In the genomic region with DNA sequence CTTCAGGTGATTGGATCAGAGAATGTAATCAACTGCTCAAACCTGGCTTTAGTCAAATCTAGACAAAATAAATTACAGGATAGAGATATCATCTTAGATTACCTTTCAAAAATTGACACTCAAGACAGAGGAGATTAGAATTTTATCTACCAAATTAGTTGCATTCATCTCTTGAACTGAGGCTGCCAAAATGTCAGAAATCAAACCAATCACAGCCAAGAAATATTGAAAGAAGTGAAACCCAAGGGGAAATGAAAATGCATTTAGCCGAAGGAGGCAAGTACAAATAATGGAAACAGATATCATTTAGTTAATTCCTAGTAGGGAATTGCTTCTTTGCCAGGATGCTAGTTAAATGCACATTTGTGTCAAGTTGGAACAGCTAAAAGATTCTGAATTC, we compare ENCODE assay signal across 37 cellular contexts.
"Had no signal": no experiment of that assay in that cellular context is flagged by ENCODE, and none has a peak within 500 bp of the region (broad histone marks: within the 10 kb centered on the region; RNA-seq: fewer than 3 reads in every experiment).

No MANE protein-coding gene starts in this region.

- H3K4me3 ChIP-seq: adrenal gland, ascending aorta, body of pancreas, breast epithelium, cardiac muscle cell had no signal

- H3K27me3 ChIP-seq: adrenal gland, ascending aorta, body of pancreas, brain microvascular endothelial cell, breast epithelium, cardiac muscle cell had no signal

- H3K4me3 Mint-ChIP-seq: activated naive CD4-positive, alpha-beta T cell treated with anti-CD3 and anti-CD28 coated beads for 36 hours; activated naive CD4-positive, alpha-beta T cell treated with anti-CD3 and anti-CD28 coated beads, Interleukin-2, amount 10 ng/mL, durations not matched to agents 7 days and 5 days; activated naive CD4-positive, alpha-beta T cell treated with anti-CD3 and anti-CD28 coated beads, Interleukin-2, amount 50 U/mL, for 24 hours; activated naive CD8-positive, alpha-beta T cell; activated naive CD8-positive, alpha-beta T cell treated with anti-CD3 and anti-CD28 coated beads for 36 hours; activated naive CD8-positive, alpha-beta T cell treated with anti-CD3 and anti-CD28 coated beads, Interleukin-2, amount 10 ng/mL, durations not matched to agents 7 days and 5 days; activated naive CD8-positive, alpha-beta T cell treated with anti-CD3 and anti-CD28 coated beads, Interleukin-2, amount 50 U/mL, for 24 hours; activated T-cell treated with anti-CD3 and anti-CD28 coated beads, Interleukin-2, amount 50 U/mL, for 24 hours; activated T-cell treated with anti-CD3 and anti-CD28 coated beads, Interleukin-2, amount 50 U/mL, for 4 hours; activated T-cell treated with anti-CD3 and anti-CD28 coated beads, Interleukin-2, amount 50 U/mL, for 72 hours; activated T-helper 1 cell treated with anti-CD3 and anti-CD28 coated beads, Interleukin-12 subunit alpha, Interleukin-12 subunit beta, Interleukin-2, Interleukin-4 antibody, amounts not matched to agents 30 ng/mL and 10 ng/mL and 1 ng/mL, durations not matched to agents 14 hours and 24 hours and 36 hours; activated T-helper 17 cell treated with anti-CD3 and anti-CD28 coated beads, Interleukin-2, amount 50 U/mL, for 72 hours; central memory CD8-positive, alpha-beta T cell had no signal

- H3K4me1 Mint-ChIP-seq: activated naive CD4-positive, alpha-beta T cell treated with anti-CD3 and anti-CD28 coated beads, Interleukin-2, amount 10 ng/mL, durations not matched to agents 7 days and 5 days; activated naive CD4-positive, alpha-beta T cell treated with anti-CD3 and anti-CD28 coated beads, Interleukin-2, amount 50 U/mL, for 24 hours; activated naive CD8-positive, alpha-beta T cell treated with anti-CD3 and anti-CD28 coated beads for 36 hours; activated naive CD8-positive, alpha-beta T cell treated with anti-CD3 and anti-CD28 coated beads, Interleukin-2, amount 10 ng/mL, durations not matched to agents 7 days and 5 days; activated naive CD8-positive, alpha-beta T cell treated with anti-CD3 and anti-CD28 coated beads, Interleukin-2, amount 50 U/mL, for 24 hours; activated T-helper 17 cell treated with anti-CD3 and anti-CD28 coated beads, Interleukin-2, amount 50 U/mL, for 72 hours; central memory CD8-positive, alpha-beta T cell had no signal

- H3K27ac ChIP-seq: adrenal gland, ascending aorta, body of pancreas, brain microvascular endothelial cell, breast epithelium, cardiac muscle cell had no signal

- H3K9me3 ChIP-seq: adrenal gland, ascending aorta, body of pancreas, breast epithelium had no signal

- H3K36me3 Mint-ChIP-seq: activated naive CD4-positive, alpha-beta T cell treated with anti-CD3 and anti-CD28 coated beads, Interleukin-2, amount 10 ng/mL, durations not matched to agents 7 days and 5 days; activated naive CD4-positive, alpha-beta T cell treated with anti-CD3 and anti-CD28 coated beads, Interleukin-2, amount 50 U/mL, for 24 hours; activated naive CD4-positive, alpha-beta T cell treated with anti-CD3 and anti-CD28 coated beads, Interleukin-2, amount 50 U/mL, for 72 hours; activated naive CD8-positive, alpha-beta T cell; activated naive CD8-positive, alpha-beta T cell treated with anti-CD3 and anti-CD28 coated beads for 36 hours; activated naive CD8-positive, alpha-beta T cell treated with anti-CD3 and anti-CD28 coated beads, Interleukin-2, amount 10 ng/mL, durations not matched to agents 7 days and 5 days; brain had no signal

- DNase-seq: activated effector memory CD4-positive, alpha-beta T cell treated with anti-CD3 and anti-CD28 coated beads, Interleukin-2, amount 50 U/mL, for 16 hours; activated effector memory CD4-positive, alpha-beta T cell treated with Interleukin-2 at 50 U/mL for 16 hours; activated gamma-delta T cell; activated gamma-delta T cell treated with Interleukin-2 at 50 U/mL for 16 hours; activated naive CD4-positive, alpha-beta T cell; activated naive CD4-positive, alpha-beta T cell treated with anti-CD3 and anti-CD28 coated beads for 36 hours; activated naive CD4-positive, alpha-beta T cell treated with anti-CD3 and anti-CD28 coated beads, Interleukin-2, amount 10 ng/mL, durations not matched to agents 7 days and 5 days; activated naive CD4-positive, alpha-beta T cell treated with anti-CD3 and anti-CD28 coated beads, Interleukin-2, amount 50 U/mL, for 16 hours; activated naive CD4-positive, alpha-beta T cell treated with Interleukin-2 at 50 U/mL for 16 hours; activated naive CD8-positive, alpha-beta T cell treated with anti-CD3 and anti-CD28 coated beads for 36 hours; activated naive CD8-positive, alpha-beta T cell treated with anti-CD3 and anti-CD28 coated beads, Interleukin-2, amount 10 ng/mL, durations not matched to agents 7 days and 5 days; activated naive CD8-positive, alpha-beta T cell treated with anti-CD3 and anti-CD28 coated beads, Interleukin-2, amount 50 U/mL, for 24 hours; activated T-cell treated with anti-CD3 and anti-CD28 coated beads, Interleukin-2, amount 50 U/mL, for 1 hour; activated T-cell treated with anti-CD3 and anti-CD28 coated beads, Interleukin-2, amount 50 U/mL, for 24 hours; activated T-cell treated with anti-CD3 and anti-CD28 coated beads, Interleukin-2, amount 50 U/mL, for 4 hours; activated T-cell treated with anti-CD3 and anti-CD28 coated beads, Interleukin-2, amount 50 U/mL, for 48 hours; activated T-cell treated with anti-CD3 and anti-CD28 coated beads, Interleukin-2, amount 50 U/mL, for 72 hours; adrenal gland; amniotic stem cell; amygdala; aorta; body of pancreas; brain microvascular endothelial cell; caudate nucleus; central memory CD4-positive, alpha-beta T cell; cerebellar nuclear complex had no signal

- H3K36me3 ChIP-seq: adrenal gland, ascending aorta, brain microvascular endothelial cell, breast epithelium, cardiac muscle cell had no signal

- H3K27me3 Mint-ChIP-seq: activated naive CD4-positive, alpha-beta T cell treated with anti-CD3 and anti-CD28 coated beads, Interleukin-2, amount 10 ng/mL, durations not matched to agents 7 days and 5 days; activated naive CD4-positive, alpha-beta T cell treated with anti-CD3 and anti-CD28 coated beads, Interleukin-2, amount 50 U/mL, for 24 hours; activated naive CD8-positive, alpha-beta T cell; activated naive CD8-positive, alpha-beta T cell treated with anti-CD3 and anti-CD28 coated beads for 36 hours; activated naive CD8-positive, alpha-beta T cell treated with anti-CD3 and anti-CD28 coated beads, Interleukin-2, amount 10 ng/mL, durations not matched to agents 7 days and 5 days; activated naive CD8-positive, alpha-beta T cell treated with anti-CD3 and anti-CD28 coated beads, Interleukin-2, amount 50 U/mL, for 24 hours; activated T-cell treated with anti-CD3 and anti-CD28 coated beads, Interleukin-2, amount 50 U/mL, for 24 hours; activated T-helper 17 cell treated with anti-CD3 and anti-CD28 coated beads, Interleukin-2, amount 50 U/mL, for 72 hours; brain; central memory CD8-positive, alpha-beta T cell had no signal

- ATAC-seq: activated naive CD4-positive, alpha-beta T cell treated with anti-CD3 and anti-CD28 coated beads, Interleukin-2, amount 50 U/mL, for 72 hours; activated naive CD8-positive, alpha-beta T cell treated with anti-CD3 and anti-CD28 coated beads, Interleukin-2, amount 50 U/mL, for 24 hours; activated T-cell treated with anti-CD3 and anti-CD28 coated beads, Interleukin-2, amount 50 U/mL, for 4 hours; activated T-cell treated with anti-CD3 and anti-CD28 coated beads, Interleukin-2, amount 50 U/mL, for 72 hours; activated T-helper 17 cell treated with anti-CD3 and anti-CD28 coated beads, Interleukin-2, amount 50 U/mL, for 72 hours; body of pancreas had no signal

- H3K27ac Mint-ChIP-seq: activated naive CD4-positive, alpha-beta T cell treated with anti-CD3 and anti-CD28 coated beads for 36 hours; activated naive CD4-positive, alpha-beta T cell treated with anti-CD3 and anti-CD28 coated beads, Interleukin-2, amount 10 ng/mL, durations not matched to agents 7 days and 5 days; activated naive CD4-positive, alpha-beta T cell treated with anti-CD3 and anti-CD28 coated beads, Interleukin-2, amount 50 U/mL, for 24 hours; activated naive CD4-positive, alpha-beta T cell treated with anti-CD3 and anti-CD28 coated beads, Interleukin-2, amount 50 U/mL, for 72 hours; activated naive CD8-positive, alpha-beta T cell; activated naive CD8-positive, alpha-beta T cell treated with anti-CD3 and anti-CD28 coated beads for 36 hours; activated naive CD8-positive, alpha-beta T cell treated with anti-CD3 and anti-CD28 coated beads, Interleukin-2, amount 10 ng/mL, durations not matched to agents 7 days and 5 days; activated naive CD8-positive, alpha-beta T cell treated with anti-CD3 and anti-CD28 coated beads, Interleukin-2, amount 50 U/mL, for 24 hours; activated T-cell treated with anti-CD3 and anti-CD28 coated beads, Interleukin-2, amount 50 U/mL, for 24 hours; activated T-cell treated with anti-CD3 and anti-CD28 coated beads, Interleukin-2, amount 50 U/mL, for 72 hours; activated T-helper 1 cell treated with anti-CD3 and anti-CD28 coated beads, Interleukin-12 subunit alpha, Interleukin-12 subunit beta, Interleukin-2, Interleukin-4 antibody, amounts not matched to agents 30 ng/mL and 10 ng/mL and 1 ng/mL, durations not matched to agents 14 hours and 24 hours and 36 hours; activated T-helper 17 cell treated with anti-CD3 and anti-CD28 coated beads, Interleukin-2, amount 50 U/mL, for 72 hours; activated T-helper 2 cell treated with anti-CD3 and anti-CD28 coated beads, Interferon-gamma antibody, Interleukin-2, Interleukin-4, amounts not matched to agents 10 μg/mL and 5 μg/mL and 100 μg/mL, durations not matched to agents 14 hours and 24 hours and 36 hours had no signal

- H3K9me3 Mint-ChIP-seq: activated naive CD8-positive, alpha-beta T cell treated with anti-CD3 and anti-CD28 coated beads for 36 hours; activated naive CD8-positive, alpha-beta T cell treated with anti-CD3 and anti-CD28 coated beads, Interleukin-2, amount 50 U/mL, for 24 hours had no signal
